ENCODE assay signal across 1 cellular context in the genomic region with DNA sequence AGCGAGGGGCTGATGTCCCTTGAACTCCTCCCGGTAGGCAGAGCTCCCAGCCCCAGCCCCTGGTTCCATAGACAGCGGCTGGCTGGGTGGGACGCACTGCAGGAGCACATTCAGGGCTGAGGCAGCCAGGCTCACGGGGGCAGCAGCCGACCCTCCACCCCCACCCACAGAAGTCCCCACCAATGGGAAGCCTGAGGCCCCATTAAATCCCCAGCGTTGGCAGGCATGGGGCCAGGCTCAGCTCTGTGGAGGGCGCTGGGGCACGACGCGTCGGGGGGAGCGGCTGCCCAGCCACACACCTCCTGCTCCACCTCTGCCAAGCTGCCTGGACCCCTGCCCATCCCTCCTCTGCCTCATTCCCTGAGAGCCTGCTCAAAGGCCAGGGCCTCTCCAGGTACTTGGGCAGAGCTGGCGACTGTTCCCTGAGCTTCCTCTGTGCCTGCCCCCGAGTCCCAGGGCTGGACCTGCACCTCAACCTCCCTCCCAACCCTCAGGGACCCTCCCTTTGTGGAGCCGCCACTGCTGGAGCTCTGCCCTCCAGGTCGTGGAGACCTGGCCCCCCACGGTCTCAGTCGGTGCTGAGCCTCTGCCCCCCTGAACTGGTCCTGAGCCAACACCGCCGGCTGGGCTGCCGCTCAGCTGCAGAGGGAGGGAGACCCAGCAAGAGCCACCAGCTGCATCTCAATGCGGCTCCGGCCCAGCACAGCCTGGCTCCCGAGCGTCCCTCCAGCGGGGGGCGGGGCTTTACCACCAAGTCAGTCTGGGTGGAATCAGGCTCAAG.
TF ChIP-seq lines count a peak whose summit lies in the region.

No MANE protein-coding gene starts in this region.

TF ChIP-seq in GM23338, 12 proteins besides CTCF, POLR2A, EP300 and RAD21 (continued from another document):
- TF ChIP-seq, protein P1, sequence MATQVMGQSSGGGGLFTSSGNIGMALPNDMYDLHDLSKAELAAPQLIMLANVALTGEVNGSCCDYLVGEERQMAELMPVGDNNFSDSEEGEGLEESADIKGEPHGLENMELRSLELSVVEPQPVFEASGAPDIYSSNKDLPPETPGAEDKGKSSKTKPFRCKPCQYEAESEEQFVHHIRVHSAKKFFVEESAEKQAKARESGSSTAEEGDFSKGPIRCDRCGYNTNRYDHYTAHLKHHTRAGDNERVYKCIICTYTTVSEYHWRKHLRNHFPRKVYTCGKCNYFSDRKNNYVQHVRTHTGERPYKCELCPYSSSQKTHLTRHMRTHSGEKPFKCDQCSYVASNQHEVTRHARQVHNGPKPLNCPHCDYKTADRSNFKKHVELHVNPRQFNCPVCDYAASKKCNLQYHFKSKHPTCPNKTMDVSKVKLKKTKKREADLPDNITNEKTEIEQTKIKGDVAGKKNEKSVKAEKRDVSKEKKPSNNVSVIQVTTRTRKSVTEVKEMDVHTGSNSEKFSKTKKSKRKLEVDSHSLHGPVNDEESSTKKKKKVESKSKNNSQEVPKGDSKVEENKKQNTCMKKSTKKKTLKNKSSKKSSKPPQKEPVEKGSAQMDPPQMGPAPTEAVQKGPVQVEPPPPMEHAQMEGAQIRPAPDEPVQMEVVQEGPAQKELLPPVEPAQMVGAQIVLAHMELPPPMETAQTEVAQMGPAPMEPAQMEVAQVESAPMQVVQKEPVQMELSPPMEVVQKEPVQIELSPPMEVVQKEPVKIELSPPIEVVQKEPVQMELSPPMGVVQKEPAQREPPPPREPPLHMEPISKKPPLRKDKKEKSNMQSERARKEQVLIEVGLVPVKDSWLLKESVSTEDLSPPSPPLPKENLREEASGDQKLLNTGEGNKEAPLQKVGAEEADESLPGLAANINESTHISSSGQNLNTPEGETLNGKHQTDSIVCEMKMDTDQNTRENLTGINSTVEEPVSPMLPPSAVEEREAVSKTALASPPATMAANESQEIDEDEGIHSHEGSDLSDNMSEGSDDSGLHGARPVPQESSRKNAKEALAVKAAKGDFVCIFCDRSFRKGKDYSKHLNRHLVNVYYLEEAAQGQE (IDR thresholded peaks at IDR 0.05; ENCODE audit: unreplicated experiment): no peak
- TF ChIP-seq NANOG (IDR thresholded peaks at IDR 0.05; ENCODE audit: borderline replicate concordance) (no peak), ZNF462 (CRISPR knock-in tag; IDR thresholded peaks at IDR 0.05) (no peak), ZNF331 (CRISPR knock-in tag; IDR thresholded peaks at IDR 0.05; ENCODE audit: low read depth) (no peak), STAT1 (IDR thresholded peaks at IDR 0.05; ENCODE audit: unreplicated experiment) (no peak), EZH2 (IDR thresholded peaks at IDR 0.05; ENCODE audit: low read depth, unreplicated experiment) (no peak), JUNB (IDR thresholded peaks at IDR 0.05; ENCODE audit: unreplicated experiment) (no peak), EZH2phosphoT487 (IDR thresholded peaks at IDR 0.05; ENCODE audit: unreplicated experiment) (no peak)
- TF ChIP-seq, protein P2, sequence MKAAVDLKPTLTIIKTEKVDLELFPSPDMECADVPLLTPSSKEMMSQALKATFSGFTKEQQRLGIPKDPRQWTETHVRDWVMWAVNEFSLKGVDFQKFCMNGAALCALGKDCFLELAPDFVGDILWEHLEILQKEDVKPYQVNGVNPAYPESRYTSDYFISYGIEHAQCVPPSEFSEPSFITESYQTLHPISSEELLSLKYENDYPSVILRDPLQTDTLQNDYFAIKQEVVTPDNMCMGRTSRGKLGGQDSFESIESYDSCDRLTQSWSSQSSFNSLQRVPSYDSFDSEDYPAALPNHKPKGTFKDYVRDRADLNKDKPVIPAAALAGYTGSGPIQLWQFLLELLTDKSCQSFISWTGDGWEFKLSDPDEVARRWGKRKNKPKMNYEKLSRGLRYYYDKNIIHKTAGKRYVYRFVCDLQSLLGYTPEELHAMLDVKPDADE (IDR thresholded peaks at IDR 0.05): no peak
